7 cellular contexts compared by ENCODE assay signal in the genomic region with DNA sequence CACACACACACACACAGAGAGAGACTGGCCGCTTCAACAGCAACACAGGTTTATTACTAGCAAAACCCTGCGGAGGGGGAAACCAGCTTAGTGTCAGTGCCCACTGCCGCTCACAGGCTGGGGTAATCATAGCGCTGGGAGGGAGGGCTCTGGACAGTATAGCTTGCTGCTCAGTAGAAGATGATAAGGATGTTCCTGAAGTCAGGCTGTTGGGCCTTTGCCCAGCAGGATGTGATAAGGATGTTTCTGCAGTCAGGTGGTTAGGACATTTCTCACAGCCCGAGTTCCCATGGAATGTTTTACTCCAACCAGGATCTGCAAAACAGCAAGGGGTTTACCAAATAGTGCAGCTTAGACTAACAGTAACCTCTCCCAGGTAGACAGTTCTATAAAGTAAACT.
DNase-seq lines count a peak whose midpoint lies in the region; ATAC-seq and TF ChIP-seq lines count a peak whose summit lies in the region.
"Not testable (repeated sequence)": the region's sequence is repeated elsewhere in the genome, so short reads cannot be mapped to it uniquely, and the experiment has no call there.

No MANE protein-coding gene starts in this region.

- not testable (repeated sequence) for H3K79me2 ChIP-seq in hepatocyte

- not testable (repeated sequence) for H4K20me1 ChIP-seq in hepatocyte (ENCODE audit: insufficient read depth, poor library complexity, severe bottlenecking)

- WGBS in heart right ventricle, 2 donors, result 2 to 11% methylated on average over 5 of the region's 5 CpGs
- WGBS in hepatocyte (ENCODE audit: low lambda C conversion rate, missing lambda C conversion rate), result 25% methylated on average over 5 of the region's 5 CpGs

- not testable (repeated sequence) for DNase-seq in activated naive CD4-positive, alpha-beta T cell treated with anti-CD3 and anti-CD28 coated beads, Interleukin-2, amount 50 U/mL, for 72 hours (ENCODE audit: low spot score in 2 of 2); omental fat pad (ENCODE audit: low spot score)
- DNase-seq in dermis blood vessel endothelial cell (peak; percentile 25), fibroblast of the aortic adventitia (ENCODE audit: low read depth) (peak; percentile 17), heart right ventricle (peak in 1 of 2 donors; percentile 51), hepatocyte (ENCODE audit: low spot score) (peak; percentile 78)

- H2AFZ ChIP-seq in hepatocyte, result not testable (repeated sequence)

- peak overlapping the region; percentile 69 for H3K27ac ChIP-seq in C4-2B
- H3K27ac ChIP-seq in heart right ventricle, hepatocyte: not testable (repeated sequence)

- H3K27me3 ChIP-seq in heart right ventricle, hepatocyte: not testable (repeated sequence)

- H3K36me3 Mint-ChIP-seq in activated naive CD4-positive, alpha-beta T cell treated with anti-CD3 and anti-CD28 coated beads, Interleukin-2, amount 50 U/mL, for 72 hours, result not testable (repeated sequence)

- not testable (repeated sequence) for H3K4me3 ChIP-seq in fibroblast of the aortic adventitia (ENCODE audit: low read depth, low read length); heart right ventricle; hepatocyte

- ATAC-seq in activated naive CD4-positive, alpha-beta T cell treated with anti-CD3 and anti-CD28 coated beads, Interleukin-2, amount 50 U/mL, for 72 hours, result not testable (repeated sequence)
- ATAC-seq in heart right ventricle (peak in 7 of 8 donors; percentile 46 to 98 (median 84)), omental fat pad (ENCODE audit: low FRiP score) (peak; percentile 37)

- not testable (repeated sequence) for H3K9me2 ChIP-seq in hepatocyte (replicated peaks; ENCODE audit: insufficient read depth)

- intact Hi-C loops in heart right ventricle (cut with DNase I), result not testable (repeated sequence)

- not testable (repeated sequence) for H3K36me3 ChIP-seq in heart right ventricle; hepatocyte (replicated peaks; ENCODE audit: insufficient read depth, low read depth)

- H3K9me3 ChIP-seq in heart right ventricle; hepatocyte (ENCODE audit: low read depth): not testable (repeated sequence)

- not testable (repeated sequence) for H3K4me2 ChIP-seq in hepatocyte

- TF ChIP-seq CTCF in C4-2B (conservative IDR thresholded peaks at IDR 0.05); fibroblast of the aortic adventitia (IDR thresholded peaks at IDR 0.05; ENCODE audit: insufficient read depth, low read length); heart right ventricle (IDR thresholded peaks at IDR 0.05); hepatocyte (IDR thresholded peaks at IDR 0.05; ENCODE audit: poor library complexity); omental fat pad (IDR thresholded peaks at IDR 0.05): not testable (repeated sequence)

- peak overlapping the region; percentile 15 to 50 for H3K27ac Mint-ChIP-seq in activated naive CD4-positive, alpha-beta T cell treated with anti-CD3 and anti-CD28 coated beads, Interleukin-2, amount 50 U/mL, for 72 hours

- H3K9me3 Mint-ChIP-seq in activated naive CD4-positive, alpha-beta T cell treated with anti-CD3 and anti-CD28 coated beads, Interleukin-2, amount 50 U/mL, for 72 hours, result peaks cover 14 to 20% of the 10 kb centered on the region in 2 donors

- H3K4me1 ChIP-seq in heart right ventricle; hepatocyte (ENCODE audit: insufficient read depth): not testable (repeated sequence)
